In the genomic region with DNA sequence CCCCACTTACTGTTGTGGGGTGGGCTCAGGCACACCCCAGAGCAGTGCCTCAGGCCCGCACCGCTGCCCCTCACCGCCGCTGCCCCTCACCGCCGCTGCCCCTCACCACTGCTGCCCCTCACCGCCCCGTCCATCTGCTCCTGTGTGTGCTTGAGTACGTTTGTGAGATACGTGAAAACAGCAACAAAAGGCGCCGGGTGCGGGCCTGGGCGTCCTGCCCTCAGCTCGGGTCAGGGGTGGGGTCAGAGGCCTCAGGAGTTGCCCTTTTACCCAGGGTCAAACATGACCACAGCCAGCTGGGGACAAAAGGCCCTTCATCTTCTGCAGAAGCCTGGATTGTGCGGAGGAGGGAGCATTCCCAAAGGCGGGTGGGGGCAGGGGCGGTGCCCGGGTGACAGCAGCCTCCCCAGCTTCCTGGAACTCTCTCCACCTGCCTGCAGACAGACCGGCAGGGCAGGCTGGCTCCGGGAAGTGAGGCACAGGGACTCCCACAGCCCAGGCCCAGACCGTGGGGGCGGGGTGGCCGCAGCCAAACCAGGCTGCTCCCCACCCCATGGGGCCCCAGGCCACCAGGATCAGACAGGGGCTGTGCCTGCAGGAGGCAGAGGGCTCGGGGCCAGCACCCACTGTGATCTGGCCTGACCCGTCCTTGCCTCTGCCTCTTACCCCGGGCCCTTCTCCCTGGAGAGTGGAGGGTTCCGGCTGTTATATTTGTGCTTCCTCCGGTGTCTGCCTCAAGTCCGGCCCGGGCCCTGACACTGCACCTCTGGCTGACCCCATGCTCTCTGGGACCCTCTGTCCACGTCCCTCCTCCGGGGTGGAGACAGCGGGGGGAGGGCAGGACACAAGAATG, we compare ENCODE assay signal across 10 cellular contexts. TPM values are rescaled to one million over a fixed set of nuclear protein-coding genes. Genes with fewer than 3 reads are reported as not detected.
DNase-seq lines count a peak whose midpoint lies in the region; ATAC-seq and TF ChIP-seq lines count a peak whose summit lies in the region.
"Had no signal": no experiment of that assay in that cellular context is flagged by ENCODE, and none has a peak within 500 bp of the region (broad histone marks: within the 10 kb centered on the region; RNA-seq: fewer than 3 reads in every experiment).

No MANE protein-coding gene starts in this region.

- ATAC-seq in stimulated activated effector memory CD8-positive, alpha-beta T cell treated with anti-CD3 and anti-CD28 coated beads, Interleukin-12 subunit alpha, Interleukin-12 subunit beta, amount 100 ng/mL, for 72 hours, result no peak
- ATAC-seq in GM18520 (IDR thresholded peaks at IDR 0.05; ENCODE audit: unreplicated experiment) (no peak), GM21423 (IDR thresholded peaks at IDR 0.05; ENCODE audit: unreplicated experiment) (no peak)

- peak overlapping the region; percentile 41 for H3K4me3 Mint-ChIP-seq in activated naive CD4-positive, alpha-beta T cell treated with anti-CD3 and anti-CD28 coated beads for 36 hours
- H3K4me3 Mint-ChIP-seq in stimulated activated effector memory CD8-positive, alpha-beta T cell treated with anti-CD3 and anti-CD28 coated beads, Interleukin-12 subunit alpha, Interleukin-12 subunit beta, amount 100 ng/mL, for 72 hours, result peak overlapping the region; percentile 55
- H3K4me3 Mint-ChIP-seq: naive thymus-derived CD8-positive, alpha-beta T cell had no signal

- no peak overlapping the region for H3K4me3 ChIP-seq in adrenal gland

- WGBS in adrenal gland, 4 donors, result 60 to 83% (median 65%) methylated on average over 11 to 34 of the region's 34 CpGs

- H3K36me3 Mint-ChIP-seq in activated naive CD4-positive, alpha-beta T cell treated with anti-CD3 and anti-CD28 coated beads for 36 hours (ENCODE audit: low read depth), result no peaks in the 10 kb centered on the region
- H3K36me3 Mint-ChIP-seq in stimulated activated effector memory CD8-positive, alpha-beta T cell treated with anti-CD3 and anti-CD28 coated beads, Interleukin-12 subunit alpha, Interleukin-12 subunit beta, amount 100 ng/mL, for 72 hours, result no peaks in the 10 kb centered on the region

- no peaks in the 10 kb centered on the region for H3K9me3 ChIP-seq in adrenal gland (replicated peaks in 1 of 3)

- peak overlapping the region; percentile 46 for H3K27ac Mint-ChIP-seq in activated naive CD4-positive, alpha-beta T cell treated with anti-CD3 and anti-CD28 coated beads for 36 hours
- no peak overlapping the region for H3K27ac Mint-ChIP-seq in stimulated activated effector memory CD8-positive, alpha-beta T cell treated with anti-CD3 and anti-CD28 coated beads, Interleukin-12 subunit alpha, Interleukin-12 subunit beta, amount 100 ng/mL, for 72 hours

- peaks cover 14% of the 10 kb centered on the region for H3K4me1 Mint-ChIP-seq in activated naive CD4-positive, alpha-beta T cell treated with anti-CD3 and anti-CD28 coated beads for 36 hours (ENCODE audit: low read depth)
- H3K4me1 Mint-ChIP-seq in stimulated activated effector memory CD8-positive, alpha-beta T cell treated with anti-CD3 and anti-CD28 coated beads, Interleukin-12 subunit alpha, Interleukin-12 subunit beta, amount 100 ng/mL, for 72 hours, result peaks cover 6% of the 10 kb centered on the region

- H3K9me3 Mint-ChIP-seq in activated naive CD4-positive, alpha-beta T cell treated with anti-CD3 and anti-CD28 coated beads for 36 hours, result no peaks in the 10 kb centered on the region
- H3K9me3 Mint-ChIP-seq in stimulated activated effector memory CD8-positive, alpha-beta T cell treated with anti-CD3 and anti-CD28 coated beads, Interleukin-12 subunit alpha, Interleukin-12 subunit beta, amount 100 ng/mL, for 72 hours, result no peaks in the 10 kb centered on the region

- no peaks in the 10 kb centered on the region for H3K36me3 ChIP-seq in adrenal gland (replicated peaks in 1 of 2)

- peaks cover 30 to 42% of the 10 kb centered on the region in 2 donors for H3K4me1 ChIP-seq in adrenal gland (replicated peaks in 1 of 2)

- CTCF ChIA-PET in activated naive CD4-positive, alpha-beta T cell treated with anti-CD3 and anti-CD28 coated beads for 36 hours (lab: Charles Lee), result interaction anchor here (0.7 to 1.3 kb wide), 2 partner anchors 8 to 17 kb away, joined by 3 read pairs; a partner anchor contains a TSS

- DNase-seq in activated naive CD4-positive, alpha-beta T cell treated with anti-CD3 and anti-CD28 coated beads for 36 hours, result peak; percentile 24
- no peak for DNase-seq in activated naive CD4-positive, alpha-beta T cell (lab: John Stamatoyannopoulos, UW)
- DNase-seq in adrenal gland, result peak in 5 of 7 donors; percentile 39 to 68 (median 44)
- DNase-seq in islet precursor cell, result peak; percentile 98
- DNase-seq in stimulated activated effector memory CD8-positive, alpha-beta T cell treated with anti-CD3 and anti-CD28 coated beads, Interleukin-12 subunit alpha, Interleukin-12 subunit beta, amount 100 ng/mL, for 72 hours (ENCODE audit: low spot score in 2 of 2), result no peak
- DNase-seq in central memory CD4-positive, alpha-beta T cell, result no peak

- no peak for TF ChIP-seq CTCF in adrenal gland (IDR thresholded peaks at IDR 0.05)

- TF ChIP-seq POLR2A in adrenal gland (IDR thresholded peaks at IDR 0.05), result no peak

- peaks cover 27% of the 10 kb centered on the region for H3K27me3 Mint-ChIP-seq in activated naive CD4-positive, alpha-beta T cell treated with anti-CD3 and anti-CD28 coated beads for 36 hours (ENCODE audit: low read depth)

- intact Hi-C loops in activated naive CD4-positive, alpha-beta T cell treated with anti-CD3 and anti-CD28 coated beads for 36 hours (cut with micrococcal nuclease), result no loop called here
- intact Hi-C loops in adrenal gland (cut with DNase I), result no loop called here

- H3K27me3 ChIP-seq in adrenal gland, result no peaks in the 10 kb centered on the region

- peak overlapping the region in 3 of 5 donors; percentile 16 to 80 (median 77) for H3K27ac ChIP-seq in adrenal gland

RNA-seq across cellular contexts. Expression of a gene that starts 2.3 kb away (rescaled TPM):
- total RNA-seq in activated naive CD4-positive, alpha-beta T cell treated with anti-CD3 and anti-CD28 coated beads for 36 hours, result under 1 TPM; 0.72 to 0.74 TPM
- 10 to 100 TPM; 14.8 to 49.0 (median 30.6) TPM for total RNA-seq in adrenal gland
- 10 to 100 TPM in 2 of 3 donors, under 1 TPM in 1; 0.99 to 39.3 (median 25.9) TPM for polyA plus RNA-seq in adrenal gland
- total RNA-seq: naive thymus-derived CD8-positive, alpha-beta T cell had no signal
- polyA plus RNA-seq: naive thymus-derived CD8-positive, alpha-beta T cell had no signal

RNA-seq across cellular contexts. Expression of a gene that starts 12.1 kb away (rescaled TPM):
- total RNA-seq in activated naive CD4-positive, alpha-beta T cell treated with anti-CD3 and anti-CD28 coated beads for 36 hours, result not detected
- 1 to 10 TPM in 5 of 8 donors, under 1 TPM in 3; 0.39 to 2.6 (median 1.6) TPM for total RNA-seq in adrenal gland
- 1 to 10 TPM in 2 of 3 donors, under 1 TPM in 1; 0.53 to 3.4 (median 2.2) TPM for polyA plus RNA-seq in adrenal gland
- total RNA-seq: naive thymus-derived CD8-positive, alpha-beta T cell; T-helper 2 cell treated with Interferon-gamma antibody and Interleukin-4, amounts not matched to agents 100 ng/mL and 5 ng/mL, for 36 hours had no signal
- polyA plus RNA-seq: naive thymus-derived CD8-positive, alpha-beta T cell had no signal

RNA-seq across cellular contexts. Expression of a gene that starts 16.3 kb away (rescaled TPM):
- under 1 TPM; 0.42 to 0.57 TPM for total RNA-seq in activated naive CD4-positive, alpha-beta T cell treated with anti-CD3 and anti-CD28 coated beads for 36 hours
- 1 to 10 TPM in 2 of 8 donors, under 1 TPM in 3, not detected in 3; under 0.01 to 1.4 (median 0.69) TPM for total RNA-seq in adrenal gland
- polyA plus RNA-seq in adrenal gland, result 1 to 10 TPM in 1 of 3 donors, under 1 TPM in 2; 0.09 to 1.2 (median 0.72) TPM

RNA-seq across cellular contexts. Expression of a gene that starts 26.1 kb away (rescaled TPM):
- 100 to 1,000 TPM; 103 to 107 TPM for total RNA-seq in activated naive CD4-positive, alpha-beta T cell treated with anti-CD3 and anti-CD28 coated beads for 36 hours
- 100 to 1,000 TPM in 7 of 8 donors, 10 to 100 TPM in 1; 98.9 to 276 (median 158) TPM for total RNA-seq in adrenal gland
- 100 to 1,000 TPM; 116 to 175 (median 134) TPM for polyA plus RNA-seq in adrenal gland

RNA-seq across cellular contexts. Expression of a gene that starts 34.0 kb away (rescaled TPM):
- total RNA-seq in activated naive CD4-positive, alpha-beta T cell treated with anti-CD3 and anti-CD28 coated beads for 36 hours, result 100 to 1,000 TPM in 1 of 2 experiments, 10 to 100 TPM in 1; 97.7 to 108 TPM
- total RNA-seq in adrenal gland, result 100 to 1,000 TPM in 6 of 8 donors, 10 to 100 TPM in 2; 53.4 to 264 (median 148) TPM
- 100 to 1,000 TPM in 2 of 3 donors, 10 to 100 TPM in 1; 65.2 to 893 (median 593) TPM for polyA plus RNA-seq in adrenal gland

Comparison
In these comparisons a context has a peak if more than half of its experiments do, and no peak if none do; other contexts are left out.
1. DNase-seq: peak in activated naive CD4-positive, alpha-beta T cell treated with anti-CD3 and anti-CD28 coated beads for 36 hours (single experiment), adrenal gland (5 of 7) and islet precursor cell (single experiment); none in activated naive CD4-positive, alpha-beta T cell (0 of 4), stimulated activated effector memory CD8-positive, alpha-beta T cell treated with anti-CD3 and anti-CD28 coated beads, Interleukin-12 subunit alpha, Interleukin-12 subunit beta, amount 100 ng/mL, for 72 hours (0 of 2) and central memory CD4-positive, alpha-beta T cell (single experiment).
2. RNA of a gene that starts 2.3 kb away (total RNA-seq): 14.8 to 49.0 TPM in adrenal gland; 0.72 to 0.74 TPM in activated naive CD4-positive, alpha-beta T cell treated with anti-CD3 and anti-CD28 coated beads for 36 hours; every median in the first group is over 4 times any median in the second.